Comparison of ENCODE assay signal across 1 cellular context in the genomic region with DNA sequence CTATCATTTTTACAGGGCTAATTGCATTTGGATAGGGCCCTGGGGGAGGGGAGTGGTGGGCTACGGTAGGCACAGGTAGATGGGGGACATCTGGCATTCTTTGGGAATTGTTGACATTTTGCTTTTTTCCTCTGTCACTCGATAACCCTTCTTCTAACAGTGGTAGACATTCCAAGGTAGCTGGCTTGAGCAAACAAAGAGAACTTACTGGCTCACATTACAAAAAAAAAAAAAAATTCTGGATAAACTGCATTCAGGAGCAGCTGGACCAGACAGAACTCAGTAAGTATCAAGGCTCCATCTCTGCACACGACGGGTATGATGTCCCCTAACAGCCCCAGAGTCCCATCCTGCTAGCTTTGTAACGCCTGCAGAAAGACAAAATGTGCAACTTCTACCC.
TF ChIP-seq lines count a peak whose summit lies in the region.

No MANE protein-coding gene starts in this region.

TF ChIP-seq in GM23338, 12 proteins besides CTCF, POLR2A, EP300 and RAD21 (continued from another document):
- TF ChIP-seq, protein P1, sequence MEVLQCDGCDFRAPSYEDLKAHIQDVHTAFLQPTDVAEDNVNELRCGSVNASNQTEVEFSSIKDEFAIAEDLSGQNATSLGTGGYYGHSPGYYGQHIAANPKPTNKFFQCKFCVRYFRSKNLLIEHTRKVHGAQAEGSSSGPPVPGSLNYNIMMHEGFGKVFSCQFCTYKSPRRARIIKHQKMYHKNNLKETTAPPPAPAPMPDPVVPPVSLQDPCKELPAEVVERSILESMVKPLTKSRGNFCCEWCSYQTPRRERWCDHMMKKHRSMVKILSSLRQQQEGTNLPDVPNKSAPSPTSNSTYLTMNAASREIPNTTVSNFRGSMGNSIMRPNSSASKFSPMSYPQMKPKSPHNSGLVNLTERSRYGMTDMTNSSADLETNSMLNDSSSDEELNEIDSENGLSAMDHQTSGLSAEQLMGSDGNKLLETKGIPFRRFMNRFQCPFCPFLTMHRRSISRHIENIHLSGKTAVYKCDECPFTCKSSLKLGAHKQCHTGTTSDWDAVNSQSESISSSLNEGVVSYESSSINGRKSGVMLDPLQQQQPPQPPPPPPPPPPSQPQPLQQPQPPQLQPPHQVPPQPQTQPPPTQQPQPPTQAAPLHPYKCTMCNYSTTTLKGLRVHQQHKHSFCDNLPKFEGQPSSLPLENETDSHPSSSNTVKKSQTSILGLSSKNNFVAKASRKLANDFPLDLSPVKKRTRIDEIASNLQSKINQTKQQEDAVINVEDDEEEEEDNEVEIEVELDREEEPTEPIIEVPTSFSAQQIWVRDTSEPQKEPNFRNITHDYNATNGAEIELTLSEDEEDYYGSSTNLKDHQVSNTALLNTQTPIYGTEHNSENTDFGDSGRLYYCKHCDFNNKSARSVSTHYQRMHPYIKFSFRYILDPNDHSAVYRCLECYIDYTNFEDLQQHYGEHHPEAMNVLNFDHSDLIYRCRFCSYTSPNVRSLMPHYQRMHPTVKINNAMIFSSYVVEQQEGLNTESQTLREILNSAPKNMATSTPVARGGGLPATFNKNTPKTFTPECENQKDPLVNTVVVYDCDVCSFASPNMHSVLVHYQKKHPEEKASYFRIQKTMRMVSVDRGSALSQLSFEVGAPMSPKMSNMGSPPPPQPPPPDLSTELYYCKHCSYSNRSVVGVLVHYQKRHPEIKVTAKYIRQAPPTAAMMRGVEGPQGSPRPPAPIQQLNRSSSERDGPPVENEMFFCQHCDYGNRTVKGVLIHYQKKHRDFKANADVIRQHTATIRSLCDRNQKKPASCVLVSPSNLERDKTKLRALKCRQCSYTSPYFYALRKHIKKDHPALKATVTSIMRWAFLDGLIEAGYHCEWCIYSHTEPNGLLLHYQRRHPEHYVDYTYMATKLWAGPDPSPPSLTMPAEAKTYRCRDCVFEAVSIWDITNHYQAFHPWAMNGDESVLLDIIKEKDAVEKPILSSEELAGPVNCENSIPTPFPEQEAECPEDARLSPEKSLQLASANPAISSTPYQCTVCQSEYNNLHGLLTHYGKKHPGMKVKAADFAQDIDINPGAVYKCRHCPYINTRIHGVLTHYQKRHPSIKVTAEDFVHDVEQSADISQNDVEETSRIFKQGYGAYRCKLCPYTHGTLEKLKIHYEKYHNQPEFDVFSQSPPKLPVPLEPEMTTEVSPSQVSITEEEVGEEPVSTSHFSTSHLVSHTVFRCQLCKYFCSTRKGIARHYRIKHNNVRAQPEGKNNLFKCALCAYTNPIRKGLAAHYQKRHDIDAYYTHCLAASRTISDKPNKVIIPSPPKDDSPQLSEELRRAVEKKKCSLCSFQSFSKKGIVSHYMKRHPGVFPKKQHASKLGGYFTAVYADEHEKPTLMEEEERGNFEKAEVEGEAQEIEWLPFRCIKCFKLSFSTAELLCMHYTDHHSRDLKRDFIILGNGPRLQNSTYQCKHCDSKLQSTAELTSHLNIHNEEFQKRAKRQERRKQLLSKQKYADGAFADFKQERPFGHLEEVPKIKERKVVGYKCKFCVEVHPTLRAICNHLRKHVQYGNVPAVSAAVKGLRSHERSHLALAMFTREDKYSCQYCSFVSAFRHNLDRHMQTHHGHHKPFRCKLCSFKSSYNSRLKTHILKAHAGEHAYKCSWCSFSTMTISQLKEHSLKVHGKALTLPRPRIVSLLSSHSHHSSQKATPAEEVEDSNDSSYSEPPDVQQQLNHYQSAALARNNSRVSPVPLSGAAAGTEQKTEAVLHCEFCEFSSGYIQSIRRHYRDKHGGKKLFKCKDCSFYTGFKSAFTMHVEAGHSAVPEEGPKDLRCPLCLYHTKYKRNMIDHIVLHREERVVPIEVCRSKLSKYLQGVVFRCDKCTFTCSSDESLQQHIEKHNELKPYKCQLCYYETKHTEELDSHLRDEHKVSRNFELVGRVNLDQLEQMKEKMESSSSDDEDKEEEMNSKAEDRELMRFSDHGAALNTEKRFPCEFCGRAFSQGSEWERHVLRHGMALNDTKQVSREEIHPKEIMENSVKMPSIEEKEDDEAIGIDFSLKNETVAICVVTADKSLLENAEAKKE (CRISPR knock-in tag; IDR thresholded peaks at IDR 0.05) = no peak
- no peak for TF ChIP-seq EZH2 (IDR thresholded peaks at IDR 0.05; ENCODE audit: low read depth, unreplicated experiment)
- TF ChIP-seq ZNF114 (CRISPR knock-in tag; IDR thresholded peaks at IDR 0.05) = no peak
- TF ChIP-seq JUNB (IDR thresholded peaks at IDR 0.05; ENCODE audit: unreplicated experiment) = no peak
- no peak for TF ChIP-seq POLR2AphosphoS5 (IDR thresholded peaks at IDR 0.05; ENCODE audit: low read depth)
- no peak for TF ChIP-seq ZNF331 (CRISPR knock-in tag; IDR thresholded peaks at IDR 0.05; ENCODE audit: low read depth)
- no peak for TF ChIP-seq NANOG (IDR thresholded peaks at IDR 0.05; ENCODE audit: borderline replicate concordance)
- TF ChIP-seq, protein P2, sequence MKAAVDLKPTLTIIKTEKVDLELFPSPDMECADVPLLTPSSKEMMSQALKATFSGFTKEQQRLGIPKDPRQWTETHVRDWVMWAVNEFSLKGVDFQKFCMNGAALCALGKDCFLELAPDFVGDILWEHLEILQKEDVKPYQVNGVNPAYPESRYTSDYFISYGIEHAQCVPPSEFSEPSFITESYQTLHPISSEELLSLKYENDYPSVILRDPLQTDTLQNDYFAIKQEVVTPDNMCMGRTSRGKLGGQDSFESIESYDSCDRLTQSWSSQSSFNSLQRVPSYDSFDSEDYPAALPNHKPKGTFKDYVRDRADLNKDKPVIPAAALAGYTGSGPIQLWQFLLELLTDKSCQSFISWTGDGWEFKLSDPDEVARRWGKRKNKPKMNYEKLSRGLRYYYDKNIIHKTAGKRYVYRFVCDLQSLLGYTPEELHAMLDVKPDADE (IDR thresholded peaks at IDR 0.05) = no peak
